In genomic region chr20:34302312-34302722, GRCh38 we compare ENCODE assay signal across 7 cellular contexts. TPM values are rescaled to one million over a fixed set of nuclear protein-coding genes. Genes with fewer than 3 reads are reported as not detected.
DNase-seq lines count a peak whose midpoint lies in the region; ATAC-seq, FAIRE-seq and TF ChIP-seq lines count a peak whose summit lies in the region.

No MANE protein-coding gene starts in this region.

- CTCF ChIA-PET in GM10248 (lab: Yijun Ruan, JAX), result interaction anchor here (0.8 to 2.6 kb wide), 7 partner anchors 10 to 467 kb away, joined by 3 to 21 read pairs (median 3); no protein-coding TSS in a partner anchor

- no peak for DNase-seq in GM12891 (ENCODE audit: insufficient read length, low spot score)
- DNase-seq in RPMI7951 (ENCODE audit: low read depth), result peak; percentile 34
- no peak for DNase-seq in esophagus muscularis mucosa (ENCODE audit: extremely low spot score)
- DNase-seq in prostate gland (ENCODE audit: low spot score), result no peak
- DNase-seq in GDM1 (lab: John Stamatoyannopoulos, UW), result no peak
- no peak for DNase-seq in GM10248 (ENCODE audit: extremely low spot score)

- ATAC-seq in HG03039 (IDR thresholded peaks at IDR 0.05; ENCODE audit: unreplicated experiment), result no peak

- H3K27me3 ChIP-seq in esophagus muscularis mucosa (no peaks in the 10 kb centered on the region), prostate gland (replicated peaks; ENCODE audit: insufficient read depth) (no peaks in the 10 kb centered on the region)

- POLR2A ChIA-PET in GM10248 (lab: Yijun Ruan, JAX), result interaction anchor here (1.0 kb wide), 1 partner anchor 215 kb away, joined by 3 read pairs; no protein-coding TSS in a partner anchor

- H3K36me3 ChIP-seq in esophagus muscularis mucosa (no peaks in the 10 kb centered on the region), prostate gland (no peaks in the 10 kb centered on the region)

- H3K27ac ChIP-seq in esophagus muscularis mucosa (replicated peaks in 1 of 4), result peak overlapping the region; percentile 88 to 97 (median 92)
- H3K27ac ChIP-seq in prostate gland, result peak overlapping the region; percentile 91 to 94

- 26% methylated on average over 9 of the region's 9 CpGs for WGBS in esophagus muscularis mucosa
- WGBS in prostate gland, result 27% methylated on average over 9 of the region's 9 CpGs

- peaks cover 16 to 25% (median 20%) of the 10 kb centered on the region in 4 donors for H3K4me1 ChIP-seq in esophagus muscularis mucosa
- H3K4me1 ChIP-seq in prostate gland (replicated peaks), result peaks cover 2% of the 10 kb centered on the region

- no peak for TF ChIP-seq EP300 in esophagus muscularis mucosa (IDR thresholded peaks at IDR 0.05)

- intact Hi-C loops in esophagus muscularis mucosa (cut with DNase I) (loop anchor here (5.0 to 10.0 kb wide), 2 partner anchors 60 to 402 kb away; partner anchors contain the start of genes ITCH and TP53INP2), prostate gland (cut with DNase I) (loop anchor here (5.0 to 10.0 kb wide), 2 partner anchors 110 to 402 kb away; partner anchors contain the start of gene TP53INP2)

- FAIRE-seq in GM12891 (lab: Jason Lieb, UNC), result peak; percentile 50

- peak overlapping the region; percentile 73 to 86 (median 77) for H3K4me3 ChIP-seq in esophagus muscularis mucosa
- peak overlapping the region; percentile 84 to 92 for H3K4me3 ChIP-seq in prostate gland

- TF ChIP-seq CTCF in esophagus muscularis mucosa (IDR thresholded peaks at IDR 0.05), result peak in 1 of 3 experiments; percentile 10
- TF ChIP-seq CTCF in prostate gland (IDR thresholded peaks at IDR 0.05), result peak in 1 of 4 experiments; percentile 15
- TF ChIP-seq CTCF in GM10248 (IDR thresholded peaks at IDR 0.05; ENCODE audit: control extremely low read depth, extremely low read depth, low read depth, missing control alignments), result no peak

- no peaks in the 10 kb centered on the region for H3K9me3 ChIP-seq in esophagus muscularis mucosa
- no peaks in the 10 kb centered on the region for H3K9me3 ChIP-seq in prostate gland

- TF ChIP-seq POLR2A in GM12891 (IDR thresholded peaks at IDR 0.05; ENCODE audit: low read depth, low read length) (no peak), esophagus muscularis mucosa (IDR thresholded peaks at IDR 0.05; ENCODE audit: low read depth) (no peak), prostate gland (IDR thresholded peaks at IDR 0.05) (no peak)

TF ChIP-seq in GM12891, 5 proteins besides CTCF, POLR2A, EP300 and RAD21:
- no peak for TF ChIP-seq PAX5 (IDR thresholded peaks at IDR 0.05; ENCODE audit: insufficient read depth, low read length, severe bottlenecking)
- TF ChIP-seq POU2F2 (IDR thresholded peaks at IDR 0.05; ENCODE audit: low read depth, low read length), result no peak
- no peak for TF ChIP-seq SPI1 (IDR thresholded peaks at IDR 0.05; ENCODE audit: low read depth, low read length)
- TF ChIP-seq POLR2AphosphoS5 (IDR thresholded peaks at IDR 0.05; ENCODE audit: low read depth, low read length), result no peak
- no peak for TF ChIP-seq TAF1 (IDR thresholded peaks at IDR 0.05; ENCODE audit: low read depth, low read length)
TF ChIP-seq in GM12891: peak in this region for 0.

RNA-seq across cellular contexts. Expression of gene AHCY, which starts 0.8 kb away (rescaled TPM):
- 125 TPM for polyA plus RNA-seq in GM12891 (2012; ENCODE audit: low read depth, missing spikeins)
- total RNA-seq in RPMI7951 (2014; rRNA removed; shearing (Covaris generic)), result 137 and 145 TPM in 2 replicates
- total RNA-seq in esophagus muscularis mucosa (10 to 100 TPM; 52.7 to 77.0 (median 71.0) TPM), prostate gland (100 to 1,000 TPM; 162 to 170 TPM)
